Comparison of ENCODE assay signal across 13 cellular contexts in the genomic region with DNA sequence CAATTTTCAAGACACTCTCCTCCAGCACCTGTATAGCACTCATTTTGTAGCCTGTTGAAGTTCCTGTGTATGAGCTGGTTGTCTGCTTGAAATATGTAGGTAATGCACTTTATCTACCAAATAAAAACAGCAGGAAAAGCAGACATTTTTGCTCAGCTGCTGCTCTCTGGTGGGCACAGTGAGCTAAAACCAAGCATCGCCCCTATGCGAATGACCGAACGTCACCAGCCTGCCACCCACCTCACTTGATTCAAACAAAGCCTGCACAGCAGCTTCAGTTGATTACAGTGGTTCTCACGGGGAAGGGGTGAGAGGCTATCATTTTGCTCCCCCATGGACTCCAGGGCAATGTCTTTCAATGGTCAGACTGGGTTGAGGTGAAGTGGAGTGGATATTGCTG.
DNase-seq lines count a peak whose midpoint lies in the region; ATAC-seq and TF ChIP-seq lines count a peak whose summit lies in the region.
"Had no signal": no experiment of that assay in that cellular context is flagged by ENCODE, and none has a peak within 500 bp of the region (broad histone marks: within the 10 kb centered on the region; RNA-seq: fewer than 3 reads in every experiment).

No MANE protein-coding gene starts in this region.

- H3K4me3 ChIP-seq in BE2C (ENCODE audit: low read depth, low read length) (no peak overlapping the region), brain microvascular endothelial cell (ENCODE audit: low read depth, low read length) (no peak overlapping the region)
- H3K4me3 ChIP-seq: SJCRH30 had no signal

- H3K36me3 ChIP-seq in BE2C, result no peaks in the 10 kb centered on the region
- peaks cover 17% of the 10 kb centered on the region for H3K36me3 ChIP-seq in brain microvascular endothelial cell (replicated peaks)

- no peak overlapping the region for H3K27ac ChIP-seq in brain microvascular endothelial cell
- H3K27ac ChIP-seq: SJCRH30 had no signal

- TF ChIP-seq CTCF in BE2C (IDR thresholded peaks at IDR 0.05; ENCODE audit: low read depth, low read length), result peak; percentile 17; the same call in 1 of the 2 replicates
- TF ChIP-seq CTCF in brain microvascular endothelial cell (IDR thresholded peaks at IDR 0.05; ENCODE audit: low read depth, low read length, missing control alignments), result peak; percentile 68

- ATAC-seq in HG03135 (IDR thresholded peaks at IDR 0.05; ENCODE audit: unreplicated experiment), result no peak
- ATAC-seq in HG02642 (IDR thresholded peaks at IDR 0.05; ENCODE audit: poor library complexity, unreplicated experiment), result no peak
- ATAC-seq: activated T-cell treated with anti-CD3 and anti-CD28 coated beads, Interleukin-2, amount 50 U/mL, for 72 hours had no signal

- in situ Hi-C loops in brain microvascular endothelial cell (cut with HindIII; ENCODE audit: low pct_ligation_motif_present, low sequenced_read_pairs), result loop anchor here (25.0 kb wide), 1 partner anchor 266 kb away; no protein-coding TSS in a partner anchor

- H3K27me3 ChIP-seq in BE2C (no peaks in the 10 kb centered on the region), brain microvascular endothelial cell (replicated peaks) (no peaks in the 10 kb centered on the region)
- H3K27me3 ChIP-seq: SJCRH30 had no signal

- DNase-seq in BE2C (no peak), NAMALWA (ENCODE audit: low spot score) (peak; percentile 17), brain microvascular endothelial cell (no peak), midbrain (lab: John Stamatoyannopoulos, UW) (peak; percentile 62), hepatic stellate cell (ENCODE audit: low spot score) (no peak), GM19238 (ENCODE audit: insufficient read length, low spot score) (no peak)
- DNase-seq: activated T-cell treated with anti-CD3 and anti-CD28 coated beads, Interleukin-2, amount 50 U/mL, for 72 hours; CD4-positive, CD25-positive, alpha-beta regulatory T cell; NCI-H446 treated with DMSO at 0.1 percent for 48 hours; stimulated activated CD4-positive, alpha-beta T cell treated with anti-CD3 and anti-CD28 coated beads, Interleukin-12 subunit alpha, Interleukin-12 subunit beta, amount 100 ng/mL, for 4 hours had no signal

- H3K9me3 ChIP-seq in BE2C, result no peaks in the 10 kb centered on the region
- H3K9me3 ChIP-seq: SJCRH30 had no signal

- no peaks in the 10 kb centered on the region for H3K4me1 ChIP-seq in BE2C

Comparison
In these comparisons a context has a peak if more than half of its experiments do, and no peak if none do; other contexts are left out.
1. DNase-seq: peak in NAMALWA (single experiment) and midbrain (single experiment); none in BE2C (single experiment), brain microvascular endothelial cell (single experiment), hepatic stellate cell (single experiment) and GM19238 (single experiment).